Comparison of ENCODE assay signal across 21 cellular contexts in the genomic region with DNA sequence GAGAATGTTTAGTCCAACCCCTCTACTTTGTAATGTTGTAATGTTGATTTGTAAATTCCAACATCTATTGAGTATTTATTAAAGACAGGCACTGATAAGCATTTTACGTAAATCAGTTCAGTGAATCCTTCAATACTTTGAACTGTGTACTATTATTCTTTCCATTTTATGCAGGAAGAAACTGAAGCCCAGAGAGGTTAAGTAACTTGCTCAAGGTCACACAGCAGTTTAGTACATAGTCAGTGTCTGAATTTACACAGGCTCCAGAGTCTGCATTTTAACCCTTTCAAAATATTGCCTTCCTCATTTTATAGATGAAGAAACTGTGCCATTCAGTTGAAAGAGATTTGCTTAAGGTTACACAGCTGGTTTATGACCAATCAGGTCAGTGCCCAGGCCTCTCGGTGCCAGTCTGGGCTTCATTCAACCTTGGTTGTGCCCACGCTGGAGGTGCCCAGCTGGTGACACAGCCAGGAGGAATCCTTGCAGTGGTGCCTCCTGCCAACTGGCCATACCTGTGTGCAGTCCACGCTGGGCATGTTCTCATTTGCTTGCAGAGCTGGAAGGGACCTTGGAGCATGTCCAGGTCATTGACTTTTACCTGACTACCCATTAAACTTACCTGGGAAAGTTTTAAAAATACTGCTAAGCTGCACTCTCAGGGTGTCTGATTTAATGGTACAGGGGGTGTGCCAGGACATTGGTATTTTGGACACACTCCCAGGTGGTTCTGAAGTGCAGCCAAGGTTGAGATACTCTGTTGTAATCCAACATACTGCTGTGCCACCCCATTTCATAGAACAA.
DNase-seq lines count a peak whose midpoint lies in the region; ATAC-seq, FAIRE-seq and TF ChIP-seq lines count a peak whose summit lies in the region.
"Had no signal": no experiment of that assay in that cellular context is flagged by ENCODE, and none has a peak within 500 bp of the region (broad histone marks: within the 10 kb centered on the region; RNA-seq: fewer than 3 reads in every experiment).

No MANE protein-coding gene starts in this region.

- no peak for TF ChIP-seq CTCF in RWPE1 (conservative IDR thresholded peaks at IDR 0.05; ENCODE audit: low read depth)
- TF ChIP-seq CTCF in bronchial epithelial cell (IDR thresholded peaks at IDR 0.05; ENCODE audit: insufficient read depth, low read length, severe bottlenecking) = no peak
- no peak for TF ChIP-seq CTCF in D721Med (IDR thresholded peaks at IDR 0.05; ENCODE audit: insufficient read depth, missing control alignments)

- H3K27ac ChIP-seq in RWPE1 = peak overlapping the region; percentile 63
- H3K27ac ChIP-seq: ovary, thoracic aorta had no signal

- CTCF ChIA-PET in RWPE1 (lab: Yijun Ruan, JAX) = no interaction called here

- no peak overlapping the region for H3K4me3 ChIP-seq in bronchial epithelial cell (ENCODE audit: low read depth, low read length)
- H3K4me3 ChIP-seq: ovary, thoracic aorta had no signal

- no peak for ATAC-seq in GM19351 (IDR thresholded peaks at IDR 0.05; ENCODE audit: unreplicated experiment)
- ATAC-seq: SK-N-SH treated with all-trans-retinoic acid at 6 μM for 48 hours; stimulated activated memory B cell treated with anti-CD40 and anti-IgM and Interleukin-4, amounts not matched to agents 10 μg/mL and 1 μg/mL and 100 μg/mL, for 72 hours had no signal

- DNase-seq in RWPE1 (ENCODE audit: low spot score) = peak; percentile 48
- DNase-seq in bronchial epithelial cell (ENCODE audit: low read depth) = peak; percentile 33
- DNase-seq in kidney tubule cell (ENCODE audit: low spot score) = peak; percentile 79
- peak; percentile 67 for DNase-seq in renal cortical epithelial cell (ENCODE audit: low read depth)
- no peak for DNase-seq in ecto neural progenitor cell (ENCODE audit: low spot score)
- DNase-seq in D721Med (ENCODE audit: insufficient read length, low spot score) = no peak
- DNase-seq: activated CD4-positive, alpha-beta T cell treated with anti-CD3 and anti-CD28 coated beads, Interleukin-2, amount 50 U/mL, for 48 hours; activated naive CD4-positive, alpha-beta T cell treated with Interleukin-2 at 50 U/mL for 16 hours; amygdala; CD4-positive, alpha-beta memory T cell; DMS79; GOT3; naive B cell; NCI-H1417; NCI-H446 treated with DMSO at 0.1 percent for 48 hours; NK-92 treated with Interleukin-12 subunit alpha and Interleukin-12 subunit beta, amount 100 ng/mL, for 24 hours; ovary had no signal

- peaks cover 2% of the 10 kb centered on the region for H3K27me3 ChIP-seq in bronchial epithelial cell (ENCODE audit: control insufficient read depth, insufficient read depth, low read length)
- H3K27me3 ChIP-seq: ovary had no signal

- FAIRE-seq in bronchial epithelial cell (lab: Jason Lieb, UNC) (peak; percentile 58), D721Med (lab: Jason Lieb, UNC) (no peak)

- POLR2A ChIA-PET in RWPE1 (lab: Yijun Ruan, JAX; ENCODE audit: low non-redundant PET) = no interaction called here

- H3K36me3 ChIP-seq in bronchial epithelial cell (ENCODE audit: control insufficient read depth, insufficient read depth, low read length) = no peaks in the 10 kb centered on the region
- H3K36me3 ChIP-seq: ovary, thoracic aorta had no signal

Comparison
In these comparisons a context has a peak if more than half of its experiments do, and no peak if none do; other contexts are left out.
1. DNase-seq: peak in RWPE1 (single experiment), bronchial epithelial cell (single experiment), kidney tubule cell (single experiment) and renal cortical epithelial cell (single experiment); none in ecto neural progenitor cell (single experiment) and D721Med (single experiment).